22 cellular contexts compared by ENCODE assay signal in the genomic region with DNA sequence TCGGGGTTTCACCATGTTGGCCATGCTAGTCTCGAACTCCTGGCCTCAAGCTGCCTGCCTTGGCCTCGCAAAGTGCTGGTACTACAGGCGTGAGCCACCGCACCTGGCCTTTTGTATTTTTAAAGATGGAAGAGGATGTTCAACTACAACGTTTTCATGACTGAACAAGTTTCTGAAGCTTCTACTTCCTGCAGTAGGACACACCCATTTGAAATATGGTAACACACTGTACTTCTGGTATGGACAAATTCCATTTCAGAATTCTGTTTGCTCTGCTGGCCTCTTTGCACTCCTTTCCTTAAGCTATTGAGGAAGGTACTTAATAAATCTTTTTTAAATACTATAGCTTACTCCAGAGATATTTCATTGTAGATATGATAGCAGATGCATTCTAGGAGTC.
"Had no signal": no experiment of that assay in that cellular context is flagged by ENCODE, and none has a peak within 500 bp of the region (broad histone marks: within the 10 kb centered on the region; RNA-seq: fewer than 3 reads in every experiment).

No MANE protein-coding gene starts in this region.

- H3K4me1 Mint-ChIP-seq: activated naive CD8-positive, alpha-beta T cell treated with anti-CD3 and anti-CD28 coated beads, Interleukin-2, amount 50 U/mL, for 24 hours; brain; neural crest cell had no signal

- H3K36me3 ChIP-seq: colonic mucosa, left ventricle myocardium inferior, tibial nerve, vagina had no signal

- H3K27me3 Mint-ChIP-seq: brain; central memory CD8-positive, alpha-beta T cell; memory B cell had no signal

- H3K9me3 ChIP-seq: colonic mucosa, left ventricle myocardium inferior, tibial nerve, vagina had no signal

- H3K27ac Mint-ChIP-seq: activated T-helper 1 cell treated with anti-CD3 and anti-CD28 coated beads, Interleukin-12 subunit alpha, Interleukin-12 subunit beta, Interleukin-2, Interleukin-4 antibody, amounts not matched to agents 30 ng/mL and 10 ng/mL and 1 ng/mL, durations not matched to agents 14 hours and 24 hours and 36 hours; brain; memory B cell; T-helper 1 cell treated with Interleukin-12 subunit alpha and Interleukin-12 subunit beta and Interleukin-4 antibody, amounts not matched to agents 30 μg/mL and 1 μg/mL, for 36 hours had no signal

- DNase-seq: activated CD4-positive, alpha-beta T cell treated with anti-CD3 and anti-CD28 coated beads, Interleukin-2, amount 50 U/mL, for 48 hours; activated CD4-positive, CD25-positive, alpha-beta regulatory T cell treated with anti-CD3 and anti-CD28 coated beads, Interleukin-2, amount 50 U/mL, for 72 hours; activated naive CD8-positive, alpha-beta T cell treated with anti-CD3 and anti-CD28 coated beads, Interleukin-2, amount 50 U/mL, for 24 hours; activated T-cell treated with anti-CD3 and anti-CD28 coated beads for 4 hours; anterior cingulate cortex; colonic mucosa; foreskin melanocyte; kidney; left ventricle myocardium inferior; naive B cell; retina; stimulated activated CD4-positive, alpha-beta T cell treated with anti-CD3 and anti-CD28 coated beads, Interleukin-2, amount 100 ng/mL, for 24 hours; stimulated activated naive CD8-positive, alpha-beta T cell treated with anti-CD3 and anti-CD28 coated beads, Interleukin-15, Interleukin-2, amounts not matched to agents 100 U/mL and 50 U/mL, for 24 hours; substantia nigra had no signal

- ATAC-seq: activated naive CD8-positive, alpha-beta T cell treated with anti-CD3 and anti-CD28 coated beads, Interleukin-2, amount 50 U/mL, for 24 hours; stimulated activated naive CD8-positive, alpha-beta T cell treated with anti-CD3 and anti-CD28 coated beads, Interleukin-15, Interleukin-2, amounts not matched to agents 100 U/mL and 50 U/mL, for 24 hours had no signal

- H3K4me1 ChIP-seq: colonic mucosa, left ventricle myocardium inferior, tibial nerve had no signal

- H3K27me3 ChIP-seq: colonic mucosa, tibial nerve, vagina had no signal

- H3K4me3 Mint-ChIP-seq: activated naive CD8-positive, alpha-beta T cell treated with anti-CD3 and anti-CD28 coated beads, Interleukin-2, amount 50 U/mL, for 24 hours; activated T-helper 1 cell treated with anti-CD3 and anti-CD28 coated beads, Interleukin-12 subunit alpha, Interleukin-12 subunit beta, Interleukin-2, Interleukin-4 antibody, amounts not matched to agents 30 ng/mL and 10 ng/mL and 1 ng/mL, durations not matched to agents 14 hours and 24 hours and 36 hours; brain; central memory CD8-positive, alpha-beta T cell; memory B cell; naive B cell; neural crest cell; T-helper 1 cell treated with Interleukin-12 subunit alpha and Interleukin-12 subunit beta and Interleukin-4 antibody, amounts not matched to agents 30 μg/mL and 1 μg/mL, for 36 hours had no signal

- H3K9me3 Mint-ChIP-seq: activated naive CD8-positive, alpha-beta T cell treated with anti-CD3 and anti-CD28 coated beads, Interleukin-2, amount 50 U/mL, for 24 hours; central memory CD8-positive, alpha-beta T cell; neural crest cell; T-helper 1 cell treated with Interleukin-12 subunit alpha and Interleukin-12 subunit beta and Interleukin-4 antibody, amounts not matched to agents 30 μg/mL and 1 μg/mL, for 36 hours had no signal

- H3K27ac ChIP-seq: colonic mucosa, left ventricle myocardium inferior, tibial nerve, vagina had no signal

- H3K4me3 ChIP-seq: colonic mucosa, left ventricle myocardium inferior, tibial nerve, vagina had no signal

- H3K36me3 Mint-ChIP-seq: brain, memory B cell, naive B cell had no signal
